In the genomic region with DNA sequence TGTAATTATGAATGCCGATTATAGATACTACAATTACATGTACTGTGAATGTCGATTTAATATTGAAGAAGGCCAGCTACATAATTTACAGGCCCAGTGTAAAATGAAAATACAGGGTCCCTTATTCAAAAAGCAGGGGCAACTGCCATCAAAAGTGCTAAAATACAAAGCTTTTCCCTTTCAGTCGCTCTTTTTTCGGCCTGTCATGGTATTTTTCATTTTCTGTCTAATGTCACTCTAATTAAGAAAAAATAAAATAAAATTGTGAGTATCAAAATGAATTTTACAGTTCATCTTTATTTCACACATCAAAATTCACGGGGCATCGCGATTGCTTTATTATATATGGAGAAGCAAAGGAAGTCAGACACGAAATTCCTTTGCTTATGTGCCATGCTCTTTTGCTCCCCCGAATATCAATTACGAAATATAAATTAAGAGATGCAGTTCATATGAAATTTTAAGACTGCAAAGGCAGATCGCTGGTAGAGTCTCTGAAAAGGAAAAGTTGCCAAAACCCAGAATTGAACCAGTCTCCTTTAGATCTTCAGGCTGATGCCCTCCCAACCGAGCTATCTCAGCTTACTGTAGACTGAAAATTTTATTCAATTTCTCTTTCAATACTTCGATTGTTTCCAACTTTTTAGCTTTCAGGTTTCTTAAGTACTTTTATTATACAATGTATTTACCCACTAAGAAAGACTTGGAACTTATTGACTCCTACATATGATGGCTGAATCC, we compare ENCODE assay signal across 2 cellular contexts.
TF ChIP-seq lines count a peak whose summit lies in the region.

No MANE protein-coding gene starts in this region.

TF ChIP-seq in HepG2, 621 proteins besides CTCF, POLR2A, EP300 and RAD21:
- TF ChIP-seq CEBPB (IDR thresholded peaks at IDR 0.05; ENCODE audit: borderline replicate concordance, low read depth, low read length) (0 out of 2 replicates have a peak, but pooled peaks have one; percentile 18), ZNF20 (CRISPR knock-in tag; IDR thresholded peaks at IDR 0.05) (no peak)
TF ChIP-seq in HepG2: peak in this region for 1.

TF ChIP-seq in K562, 482 proteins besides CTCF, POLR2A, EP300 and RAD21 (continues in another document):
- TF ChIP-seq POLR2H (tag; IDR thresholded peaks at IDR 0.05; ENCODE audit: low read depth) (peak; percentile 83), BRF2 (IDR thresholded peaks at IDR 0.05; ENCODE audit: borderline replicate concordance, insufficient read depth, insufficient read length) (no peak), RUNX1 (IDR thresholded peaks at IDR 0.05; ENCODE audit: low read depth) (no peak), TCF7L2 (IDR thresholded peaks at IDR 0.05; ENCODE audit: low read depth, low read length) (no peak), GTF3C2 (IDR thresholded peaks at IDR 0.05; ENCODE audit: borderline replicate concordance, extremely low read depth, insufficient read length) (peak; percentile 65), CEBPB (tag; IDR thresholded peaks at IDR 0.05) (0 out of 2 replicates have a peak, but pooled peaks have one; percentile 28), TAL1 (IDR thresholded peaks at IDR 0.05) (0 out of 2 replicates have a peak, but pooled peaks have one; percentile 1), REST (CRISPR knock-in tag; IDR thresholded peaks at IDR 0.05; ENCODE audit: low read depth) (no peak), AFF1 (IDR thresholded peaks at IDR 0.05; ENCODE audit: low read depth in 1 of 2, partially characterized antibody in 2 of 2) (no peak), ZFPM2 (CRISPR knock-in tag; IDR thresholded peaks at IDR 0.05) (no peak), DDX20 (tag; IDR thresholded peaks at IDR 0.05; ENCODE audit: low read depth) (0 out of 2 replicates have a peak, but pooled peaks have one; percentile 24), TBP (optimal IDR thresholded peaks at IDR 0.05; ENCODE audit: low read depth, low read length) (peak; percentile 98), ZNF407 (IDR thresholded peaks at IDR 0.05; ENCODE audit: low read depth) (peak; percentile 14; the same call in 1 of the 2 replicates), MAZ (CRISPR knock-in tag; conservative IDR thresholded peaks at IDR 0.05 in 1 of 2, IDR thresholded peaks at IDR 0.05 in 1 of 2) (0 out of 4 replicates have a peak, but pooled peaks of 1 of the 2 experiments have one; percentile 4), RFX1 (IDR thresholded peaks at IDR 0.05) (no peak), NFIC (IDR thresholded peaks at IDR 0.05) (peak; percentile 35; the same call in 1 of the 2 replicates), COPS2 (conservative IDR thresholded peaks at IDR 0.05) (no peak), PHF20 (IDR thresholded peaks at IDR 0.05; ENCODE audit: partially characterized antibody) (no peak), ZNF311 (CRISPR knock-in tag; IDR thresholded peaks at IDR 0.05) (no peak)
- TF ChIP-seq, protein P1, sequence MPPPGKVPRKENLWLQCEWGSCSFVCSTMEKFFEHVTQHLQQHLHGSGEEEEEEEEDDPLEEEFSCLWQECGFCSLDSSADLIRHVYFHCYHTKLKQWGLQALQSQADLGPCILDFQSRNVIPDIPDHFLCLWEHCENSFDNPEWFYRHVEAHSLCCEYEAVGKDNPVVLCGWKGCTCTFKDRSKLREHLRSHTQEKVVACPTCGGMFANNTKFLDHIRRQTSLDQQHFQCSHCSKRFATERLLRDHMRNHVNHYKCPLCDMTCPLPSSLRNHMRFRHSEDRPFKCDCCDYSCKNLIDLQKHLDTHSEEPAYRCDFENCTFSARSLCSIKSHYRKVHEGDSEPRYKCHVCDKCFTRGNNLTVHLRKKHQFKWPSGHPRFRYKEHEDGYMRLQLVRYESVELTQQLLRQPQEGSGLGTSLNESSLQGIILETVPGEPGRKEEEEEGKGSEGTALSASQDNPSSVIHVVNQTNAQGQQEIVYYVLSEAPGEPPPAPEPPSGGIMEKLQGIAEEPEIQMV (tag; conservative IDR thresholded peaks at IDR 0.05; ENCODE audit: low read depth): no peak
